1 cellular context compared by ENCODE assay signal in genomic region chr18:45049548-45050307, GRCh38.
TF ChIP-seq lines count a peak whose summit lies in the region.

No MANE protein-coding gene starts in this region.

TF ChIP-seq in WTC11, 78 proteins besides CTCF, POLR2A, EP300 and RAD21 (continued from another document):
- TF ChIP-seq, protein P1, sequence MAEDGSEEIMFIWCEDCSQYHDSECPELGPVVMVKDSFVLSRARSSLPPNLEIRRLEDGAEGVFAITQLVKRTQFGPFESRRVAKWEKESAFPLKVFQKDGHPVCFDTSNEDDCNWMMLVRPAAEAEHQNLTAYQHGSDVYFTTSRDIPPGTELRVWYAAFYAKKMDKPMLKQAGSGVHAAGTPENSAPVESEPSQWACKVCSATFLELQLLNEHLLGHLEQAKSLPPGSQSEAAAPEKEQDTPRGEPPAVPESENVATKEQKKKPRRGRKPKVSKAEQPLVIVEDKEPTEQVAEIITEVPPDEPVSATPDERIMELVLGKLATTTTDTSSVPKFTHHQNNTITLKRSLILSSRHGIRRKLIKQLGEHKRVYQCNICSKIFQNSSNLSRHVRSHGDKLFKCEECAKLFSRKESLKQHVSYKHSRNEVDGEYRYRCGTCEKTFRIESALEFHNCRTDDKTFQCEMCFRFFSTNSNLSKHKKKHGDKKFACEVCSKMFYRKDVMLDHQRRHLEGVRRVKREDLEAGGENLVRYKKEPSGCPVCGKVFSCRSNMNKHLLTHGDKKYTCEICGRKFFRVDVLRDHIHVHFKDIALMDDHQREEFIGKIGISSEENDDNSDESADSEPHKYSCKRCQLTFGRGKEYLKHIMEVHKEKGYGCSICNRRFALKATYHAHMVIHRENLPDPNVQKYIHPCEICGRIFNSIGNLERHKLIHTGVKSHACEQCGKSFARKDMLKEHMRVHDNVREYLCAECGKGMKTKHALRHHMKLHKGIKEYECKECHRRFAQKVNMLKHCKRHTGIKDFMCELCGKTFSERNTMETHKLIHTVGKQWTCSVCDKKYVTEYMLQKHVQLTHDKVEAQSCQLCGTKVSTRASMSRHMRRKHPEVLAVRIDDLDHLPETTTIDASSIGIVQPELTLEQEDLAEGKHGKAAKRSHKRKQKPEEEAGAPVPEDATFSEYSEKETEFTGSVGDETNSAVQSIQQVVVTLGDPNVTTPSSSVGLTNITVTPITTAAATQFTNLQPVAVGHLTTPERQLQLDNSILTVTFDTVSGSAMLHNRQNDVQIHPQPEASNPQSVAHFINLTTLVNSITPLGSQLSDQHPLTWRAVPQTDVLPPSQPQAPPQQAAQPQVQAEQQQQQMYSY (CRISPR knock-in tag; IDR thresholded peaks at IDR 0.05) = no peak
- TF ChIP-seq NFATC4 (CRISPR knock-in tag; IDR thresholded peaks at IDR 0.05) (no peak), FOXK1 (CRISPR knock-in tag; IDR thresholded peaks at IDR 0.05) (no peak), RELA (CRISPR knock-in tag; IDR thresholded peaks at IDR 0.05; ENCODE audit: borderline replicate concordance) (no peak), ZNF396 (CRISPR knock-in tag; IDR thresholded peaks at IDR 0.05; ENCODE audit: borderline replicate concordance) (no peak), ZNF425 (CRISPR knock-in tag; conservative IDR thresholded peaks at IDR 0.05) (no peak)
- TF ChIP-seq, protein P2, sequence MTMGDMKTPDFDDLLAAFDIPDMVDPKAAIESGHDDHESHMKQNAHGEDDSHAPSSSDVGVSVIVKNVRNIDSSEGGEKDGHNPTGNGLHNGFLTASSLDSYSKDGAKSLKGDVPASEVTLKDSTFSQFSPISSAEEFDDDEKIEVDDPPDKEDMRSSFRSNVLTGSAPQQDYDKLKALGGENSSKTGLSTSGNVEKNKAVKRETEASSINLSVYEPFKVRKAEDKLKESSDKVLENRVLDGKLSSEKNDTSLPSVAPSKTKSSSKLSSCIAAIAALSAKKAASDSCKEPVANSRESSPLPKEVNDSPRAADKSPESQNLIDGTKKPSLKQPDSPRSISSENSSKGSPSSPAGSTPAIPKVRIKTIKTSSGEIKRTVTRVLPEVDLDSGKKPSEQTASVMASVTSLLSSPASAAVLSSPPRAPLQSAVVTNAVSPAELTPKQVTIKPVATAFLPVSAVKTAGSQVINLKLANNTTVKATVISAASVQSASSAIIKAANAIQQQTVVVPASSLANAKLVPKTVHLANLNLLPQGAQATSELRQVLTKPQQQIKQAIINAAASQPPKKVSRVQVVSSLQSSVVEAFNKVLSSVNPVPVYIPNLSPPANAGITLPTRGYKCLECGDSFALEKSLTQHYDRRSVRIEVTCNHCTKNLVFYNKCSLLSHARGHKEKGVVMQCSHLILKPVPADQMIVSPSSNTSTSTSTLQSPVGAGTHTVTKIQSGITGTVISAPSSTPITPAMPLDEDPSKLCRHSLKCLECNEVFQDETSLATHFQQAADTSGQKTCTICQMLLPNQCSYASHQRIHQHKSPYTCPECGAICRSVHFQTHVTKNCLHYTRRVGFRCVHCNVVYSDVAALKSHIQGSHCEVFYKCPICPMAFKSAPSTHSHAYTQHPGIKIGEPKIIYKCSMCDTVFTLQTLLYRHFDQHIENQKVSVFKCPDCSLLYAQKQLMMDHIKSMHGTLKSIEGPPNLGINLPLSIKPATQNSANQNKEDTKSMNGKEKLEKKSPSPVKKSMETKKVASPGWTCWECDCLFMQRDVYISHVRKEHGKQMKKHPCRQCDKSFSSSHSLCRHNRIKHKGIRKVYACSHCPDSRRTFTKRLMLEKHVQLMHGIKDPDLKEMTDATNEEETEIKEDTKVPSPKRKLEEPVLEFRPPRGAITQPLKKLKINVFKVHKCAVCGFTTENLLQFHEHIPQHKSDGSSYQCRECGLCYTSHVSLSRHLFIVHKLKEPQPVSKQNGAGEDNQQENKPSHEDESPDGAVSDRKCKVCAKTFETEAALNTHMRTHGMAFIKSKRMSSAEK (CRISPR knock-in tag; IDR thresholded peaks at IDR 0.05; ENCODE audit: borderline replicate concordance) = no peak
- TF ChIP-seq, protein P3, sequence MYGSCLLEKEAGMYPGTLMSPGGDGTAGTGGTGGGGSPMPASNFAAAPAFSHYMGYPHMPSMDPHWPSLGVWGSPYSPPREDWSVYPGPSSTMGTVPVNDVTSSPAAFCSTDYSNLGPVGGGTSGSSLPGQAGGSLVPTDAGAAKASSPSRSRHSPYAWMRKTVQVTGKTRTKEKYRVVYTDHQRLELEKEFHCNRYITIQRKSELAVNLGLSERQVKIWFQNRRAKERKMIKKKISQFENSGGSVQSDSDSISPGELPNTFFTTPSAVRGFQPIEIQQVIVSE (CRISPR knock-in tag; IDR thresholded peaks at IDR 0.05; ENCODE audit: borderline replicate concordance) = no peak
